ENCODE assay signal across 9 cellular contexts in genomic region chr12:49783917-49784676, GRCh38. TPM values are rescaled to one million over a fixed set of nuclear protein-coding genes. Genes with fewer than 3 reads are reported as not detected.
A peak's percentile ranks its signal among the peaks of the same experiment; 100 is the strongest.
DNase-seq lines count a peak whose midpoint lies in the region; TF ChIP-seq lines count a peak whose summit lies in the region.
"Had no signal": no experiment of that assay in that cellular context is flagged by ENCODE, and none has a peak within 500 bp of the region (broad histone marks: within the 10 kb centered on the region; RNA-seq: fewer than 3 reads in every experiment).

No MANE protein-coding gene starts in this region.

- H3K4me3 ChIP-seq in brain microvascular endothelial cell (ENCODE audit: low read depth, low read length) = no peak overlapping the region
- H3K4me3 ChIP-seq: ovary had no signal

- no peak overlapping the region for H3K27ac ChIP-seq in brain microvascular endothelial cell
- H3K27ac ChIP-seq: ovary had no signal

- no peaks in the 10 kb centered on the region for H3K36me3 ChIP-seq in brain microvascular endothelial cell (replicated peaks)
- H3K36me3 ChIP-seq: ovary had no signal

- no peak for TF ChIP-seq CTCF in GM20000 (IDR thresholded peaks at IDR 0.05; ENCODE audit: extremely low read depth, missing control alignments)
- TF ChIP-seq CTCF in brain microvascular endothelial cell (IDR thresholded peaks at IDR 0.05; ENCODE audit: low read depth, low read length, missing control alignments) = no peak

- in situ Hi-C loops in brain microvascular endothelial cell (cut with HindIII; ENCODE audit: low pct_ligation_motif_present, low sequenced_read_pairs) = no loop called here

- H3K27me3 ChIP-seq in brain microvascular endothelial cell (replicated peaks) = no peaks in the 10 kb centered on the region
- H3K27me3 ChIP-seq: ovary had no signal

- DNase-seq in AG08395 (ENCODE audit: low spot score) = peak; percentile 67
- DNase-seq in NCI-H2196 (lab: John Stamatoyannopoulos, UW; ENCODE audit: unreplicated experiment) = peak; percentile 22
- peak; percentile 97 for DNase-seq in dermis blood vessel endothelial cell
- peak; percentile 95 for DNase-seq in myocyte (ENCODE audit: low read depth)
- no peak for DNase-seq in stimulated activated CD4-positive, alpha-beta T cell treated with anti-CD3 and anti-CD28 coated beads, Interleukin-4, amount 100 ng/mL, for 4 hours
- no peak for DNase-seq in GM20000 (ENCODE audit: low spot score)
- no peak for DNase-seq in brain microvascular endothelial cell
- DNase-seq in epidermal melanocyte (ENCODE audit: insufficient read length, low spot score) = no peak
- DNase-seq: ovary had no signal

RNA-seq across cellular contexts. Expression of gene TMBIM6, which starts 42.7 kb away (rescaled TPM):
- total RNA-seq in dermis blood vessel endothelial cell = 433 and 441 TPM in 2 replicates
- 315 and 361 TPM in 2 replicates for total RNA-seq in myocyte
- polyA plus RNA-seq in myocyte (2012) = 322 TPM

RNA-seq across cellular contexts. Expression of gene NCKAP5L, which starts 44.1 kb away (rescaled TPM):
- total RNA-seq in dermis blood vessel endothelial cell = 12.8 and 14.0 TPM in 2 replicates
- total RNA-seq in myocyte = 95.7 and 112 TPM in 2 replicates
- polyA plus RNA-seq in myocyte (2012) = 48.1 TPM

RNA-seq across cellular contexts. Expression of gene BCDIN3D, which starts 58.8 kb away (rescaled TPM):
- total RNA-seq in dermis blood vessel endothelial cell = 2.8 and 4.3 TPM in 2 replicates
- 4.3 and 4.9 TPM in 2 replicates for total RNA-seq in myocyte
- polyA plus RNA-seq in myocyte (2012) = 4.6 TPM

Comparison
In these comparisons a context has a peak if more than half of its experiments do, and no peak if none do; other contexts are left out.
1. DNase-seq: peak in AG08395 (single experiment), NCI-H2196 (single experiment), dermis blood vessel endothelial cell (single experiment) and myocyte (single experiment); none in stimulated activated CD4-positive, alpha-beta T cell treated with anti-CD3 and anti-CD28 coated beads, Interleukin-4, amount 100 ng/mL, for 4 hours (0 of 2), GM20000 (single experiment), brain microvascular endothelial cell (single experiment) and epidermal melanocyte (single experiment).